ENCODE assay signal across 15 cellular contexts in genomic region chr11:68164437-68164836, GRCh38. TPM values are rescaled to one million over a fixed set of nuclear protein-coding genes. Genes with fewer than 3 reads are reported as not detected.
DNase-seq lines count a peak whose midpoint lies in the region; ATAC-seq, FAIRE-seq and TF ChIP-seq lines count a peak whose summit lies in the region.
"Had no signal": no experiment of that assay in that cellular context is flagged by ENCODE, and none has a peak within 500 bp of the region (broad histone marks: within the 10 kb centered on the region; RNA-seq: fewer than 3 reads in every experiment).

No MANE protein-coding gene starts in this region.

- DNase-seq in ELR (ENCODE audit: low read depth) (peak; percentile 77), PC-3 (peak; percentile 72), epithelial cell of esophagus (ENCODE audit: low read depth) (peak; percentile 79), retinal pigment epithelial cell (ENCODE audit: low read depth) (peak; percentile 7), kidney (no peak), NCI-H345 (lab: John Stamatoyannopoulos, UW) (no peak)
- no peak for DNase-seq in activated T-cell treated with anti-CD3 and anti-CD28 coated beads, Interleukin-2, amount 50 U/mL, for 24 hours
- DNase-seq: anterior cingulate cortex; dorsolateral prefrontal cortex; foreskin melanocyte; NCI-H187; stimulated activated CD4-positive, alpha-beta T cell treated with anti-CD3 and anti-CD28 coated beads, Interleukin-15, amount 100 ng/mL, for 24 hours had no signal

- no peak overlapping the region for H3K27ac Mint-ChIP-seq in activated T-cell treated with anti-CD3 and anti-CD28 coated beads, Interleukin-2, amount 50 U/mL, for 24 hours
- H3K27ac Mint-ChIP-seq: nephron had no signal

- H3K36me3 ChIP-seq in PC-3 (ENCODE audit: low read depth, low read length): peaks cover 27% of the 10 kb centered on the region
- peaks cover 11 to 14% of the 10 kb centered on the region in 2 donors for H3K36me3 ChIP-seq in kidney (ENCODE audit: control insufficient read depth in 1 of 2, insufficient read depth in 2 of 2, low read length in 2 of 2)

- H3K4me1 ChIP-seq in PC-3 (ENCODE audit: insufficient read depth, low read length) (peaks cover 8% of the 10 kb centered on the region), kidney (ENCODE audit: control insufficient read depth in 1 of 2, insufficient read depth in 1 of 2, low read depth in 1 of 2, low read length in 2 of 2) (peaks cover 5 to 8% of the 10 kb centered on the region in 2 donors)

- H4K20me1 ChIP-seq in PC-3 (ENCODE audit: low read length): no peaks in the 10 kb centered on the region

- no peaks in the 10 kb centered on the region for H3K27me3 Mint-ChIP-seq in activated T-cell treated with anti-CD3 and anti-CD28 coated beads, Interleukin-2, amount 50 U/mL, for 24 hours

- H3K27me3 ChIP-seq in PC-3 (ENCODE audit: low read length): no peaks in the 10 kb centered on the region
- H3K27me3 ChIP-seq: dorsolateral prefrontal cortex had no signal

- BruUV-seq in PC-3 (replicated peaks; lab: Mats Ljungman, UMichigan): no TSS peak

- peaks cover 50% of the 10 kb centered on the region for H3K36me3 Mint-ChIP-seq in activated T-cell treated with anti-CD3 and anti-CD28 coated beads, Interleukin-2, amount 50 U/mL, for 24 hours (ENCODE audit: low read depth)

- CTCF ChIA-PET in PC-3 (lab: Charles Lee): no interaction called here

- TF ChIP-seq CTCF in PC-3 (conservative IDR thresholded peaks at IDR 0.05; ENCODE audit: low read depth, low read length) (no peak), epithelial cell of esophagus (IDR thresholded peaks at IDR 0.05; ENCODE audit: insufficient read depth, low read depth, low read length, missing control alignments) (no peak), retinal pigment epithelial cell (conservative IDR thresholded peaks at IDR 0.05; ENCODE audit: low read depth, low read length) (no peak), kidney (IDR thresholded peaks at IDR 0.05; ENCODE audit: borderline replicate concordance, extremely low read depth, insufficient read depth) (no peak)

- H3K9me3 Mint-ChIP-seq in activated T-cell treated with anti-CD3 and anti-CD28 coated beads, Interleukin-2, amount 50 U/mL, for 24 hours: no peaks in the 10 kb centered on the region
- H3K9me3 Mint-ChIP-seq: nephron had no signal

- POLR2A ChIA-PET in PC-3 (lab: Charles Lee; ENCODE audit: unreplicated experiment): no interaction called here

- H3K4me1 Mint-ChIP-seq in activated T-cell treated with anti-CD3 and anti-CD28 coated beads, Interleukin-2, amount 50 U/mL, for 24 hours (ENCODE audit: low read depth): no peaks in the 10 kb centered on the region

- H3K4me3 ChIP-seq in PC-3 (ENCODE audit: low read length) (no peak overlapping the region), epithelial cell of esophagus (ENCODE audit: low read length) (no peak overlapping the region), retinal pigment epithelial cell (ENCODE audit: low read length) (no peak overlapping the region), kidney (ENCODE audit: low read length in 2 of 2) (no peak overlapping the region)
- H3K4me3 ChIP-seq: dorsolateral prefrontal cortex had no signal

- no peak overlapping the region for H3K4me2 ChIP-seq in PC-3 (ENCODE audit: low read length)

- no peak overlapping the region for H3K9ac ChIP-seq in PC-3 (ENCODE audit: low read length)
- no peak overlapping the region for H3K9ac ChIP-seq in kidney (ENCODE audit: low read length in 2 of 2)

- intact Hi-C loops in PC-3 (cut with micrococcal nuclease) (no loop called here), kidney (cut with DNase I) (no loop called here)

- no peak overlapping the region for H3K4me3 Mint-ChIP-seq in activated T-cell treated with anti-CD3 and anti-CD28 coated beads, Interleukin-2, amount 50 U/mL, for 24 hours
- H3K4me3 Mint-ChIP-seq: nephron had no signal

- no peak overlapping the region for H2AFZ ChIP-seq in PC-3 (ENCODE audit: low read length)

- H3K9me3 ChIP-seq in PC-3 (ENCODE audit: low read length) (no peaks in the 10 kb centered on the region), kidney (ENCODE audit: control insufficient read depth in 1 of 2, low read length in 2 of 2) (no peaks in the 10 kb centered on the region)

- ATAC-seq in PC-3: peak; percentile 89

- no peaks in the 10 kb centered on the region for H3K79me2 ChIP-seq in PC-3 (ENCODE audit: low read length)

- H3F3A ChIP-seq in PC-3 (ENCODE audit: low read length, unreplicated experiment): no peaks in the 10 kb centered on the region

- FAIRE-seq in kidney (lab: Jason Lieb, UNC): no peak
- FAIRE-seq: TTC549 had no signal

- no peaks in the 10 kb centered on the region for H3K9me2 ChIP-seq in PC-3 (replicated peaks; ENCODE audit: low read length)

- no peak overlapping the region for H3K27ac ChIP-seq in PC-3 (ENCODE audit: low read length)
- no peak overlapping the region for H3K27ac ChIP-seq in kidney (ENCODE audit: low read depth in 2 of 2, low read length in 2 of 2)
- H3K27ac ChIP-seq: C4-2B, dorsolateral prefrontal cortex had no signal

RNA-seq across cellular contexts. Expression of gene CHKA, which starts 43.2 kb away (rescaled TPM):
- 57.5 and 71.9 TPM in 2 replicates for total RNA-seq in PC-3 (2014; rRNA removed)
- total RNA-seq in kidney: 26.3 TPM
- polyA plus RNA-seq in kidney (ENCODE audit: insufficient read depth, low read depth, low replicate concordance): 23.2 TPM

RNA-seq across cellular contexts. Expression of gene KMT5B, which starts 48.7 kb away (rescaled TPM):
- total RNA-seq in PC-3 (2014; rRNA removed) (17.5 and 19.0 TPM in 2 replicates), kidney (54.2 TPM)
- 15.8 TPM for polyA plus RNA-seq in kidney (ENCODE audit: insufficient read depth, low read depth, low replicate concordance)

Comparison
In these comparisons a context has a peak if more than half of its experiments do, and no peak if none do; other contexts are left out.
1. DNase-seq: peak in ELR (single experiment), PC-3 (single experiment), epithelial cell of esophagus (single experiment) and retinal pigment epithelial cell (single experiment); none in kidney (single experiment), activated T-cell treated with anti-CD3 and anti-CD28 coated beads, Interleukin-2, amount 50 U/mL, for 24 hours (single experiment) and NCI-H345 (single experiment).